ENCODE assay signal across 12 cellular contexts in genomic region chr4:26050671-26051070, GRCh38.
"Had no signal": no experiment of that assay in that cellular context is flagged by ENCODE, and none has a peak within 500 bp of the region (broad histone marks: within the 10 kb centered on the region; RNA-seq: fewer than 3 reads in every experiment).

No MANE protein-coding gene starts in this region.

- H3K4me3 ChIP-seq: heart right ventricle had no signal

- H3K36me3 Mint-ChIP-seq: activated CD4-positive, alpha-beta memory T cell treated with anti-CD3 and anti-CD28 coated beads for 36 hours; activated naive CD8-positive, alpha-beta T cell treated with anti-CD3 and anti-CD28 coated beads for 36 hours had no signal

- H3K4me3 Mint-ChIP-seq: activated CD4-positive, alpha-beta memory T cell treated with anti-CD3 and anti-CD28 coated beads for 36 hours; activated naive CD8-positive, alpha-beta T cell treated with anti-CD3 and anti-CD28 coated beads for 36 hours; naive B cell; T-helper 2 cell treated with Interferon-gamma antibody and Interleukin-4, amounts not matched to agents 5 μg/mL and 100 μg/mL, for 36 hours had no signal

- H3K4me1 Mint-ChIP-seq: activated naive CD8-positive, alpha-beta T cell treated with anti-CD3 and anti-CD28 coated beads for 36 hours had no signal

- H3K4me1 ChIP-seq: foreskin keratinocyte had no signal

- H3K27ac Mint-ChIP-seq: activated CD4-positive, alpha-beta memory T cell treated with anti-CD3 and anti-CD28 coated beads for 36 hours; activated naive CD8-positive, alpha-beta T cell treated with anti-CD3 and anti-CD28 coated beads for 36 hours; progenitor cell of endocrine pancreas; T-helper 2 cell treated with Interferon-gamma antibody and Interleukin-4, amounts not matched to agents 5 μg/mL and 100 μg/mL, for 36 hours had no signal

- H3K9me3 Mint-ChIP-seq: activated naive CD8-positive, alpha-beta T cell treated with anti-CD3 and anti-CD28 coated beads for 36 hours had no signal

- H3K36me3 ChIP-seq: heart right ventricle had no signal

- H3K27ac ChIP-seq: foreskin keratinocyte, heart right ventricle had no signal

- ATAC-seq: esophagus mucosa, foreskin keratinocyte had no signal

- H3K9me3 ChIP-seq: heart right ventricle had no signal

- DNase-seq: activated CD4-positive, alpha-beta memory T cell treated with anti-CD3 and anti-CD28 coated beads for 36 hours; activated gamma-delta T cell; activated naive CD8-positive, alpha-beta T cell treated with anti-CD3 and anti-CD28 coated beads for 36 hours; activated T-cell treated with anti-CD3 and anti-CD28 coated beads, Interleukin-2, amount 50 U/mL, for 48 hours; foreskin keratinocyte; naive B cell; stimulated activated CD4-positive, alpha-beta T cell treated with anti-CD3 and anti-CD28 coated beads, Interleukin-2, amount 100 ng/mL, for 48 hours; stimulated activated naive CD4-positive, alpha-beta T cell treated with Interleukin-2 at 50 U/mL for 16 hours had no signal
